ENCODE assay signal across 1 cellular context in genomic region chr17:80083136-80083661, GRCh38.
A peak's percentile ranks its signal among the peaks of the same experiment; 100 is the strongest.
TF ChIP-seq lines count a peak whose summit lies in the region.

No MANE protein-coding gene starts in this region.

TF ChIP-seq in HEK293, 187 proteins besides CTCF, POLR2A, EP300 and RAD21:
- TF ChIP-seq, protein P1, sequence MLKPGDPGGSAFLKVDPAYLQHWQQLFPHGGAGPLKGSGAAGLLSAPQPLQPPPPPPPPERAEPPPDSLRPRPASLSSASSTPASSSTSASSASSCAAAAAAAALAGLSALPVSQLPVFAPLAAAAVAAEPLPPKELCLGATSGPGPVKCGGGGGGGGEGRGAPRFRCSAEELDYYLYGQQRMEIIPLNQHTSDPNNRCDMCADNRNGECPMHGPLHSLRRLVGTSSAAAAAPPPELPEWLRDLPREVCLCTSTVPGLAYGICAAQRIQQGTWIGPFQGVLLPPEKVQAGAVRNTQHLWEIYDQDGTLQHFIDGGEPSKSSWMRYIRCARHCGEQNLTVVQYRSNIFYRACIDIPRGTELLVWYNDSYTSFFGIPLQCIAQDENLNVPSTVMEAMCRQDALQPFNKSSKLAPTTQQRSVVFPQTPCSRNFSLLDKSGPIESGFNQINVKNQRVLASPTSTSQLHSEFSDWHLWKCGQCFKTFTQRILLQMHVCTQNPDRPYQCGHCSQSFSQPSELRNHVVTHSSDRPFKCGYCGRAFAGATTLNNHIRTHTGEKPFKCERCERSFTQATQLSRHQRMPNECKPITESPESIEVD (tag by site-specific recombination; IDR thresholded peaks at IDR 0.05): no peak
- 0 out of 2 replicates have a peak, but pooled peaks have one; percentile 9 for TF ChIP-seq GLIS2 (tag by site-specific recombination; IDR thresholded peaks at IDR 0.05)
